In genomic region chr19:4624733-4625362, GRCh38 we compare ENCODE assay signal across 9 cellular contexts. TPM values are rescaled to one million over a fixed set of nuclear protein-coding genes. Genes with fewer than 3 reads are reported as not detected.
DNase-seq lines count a peak whose midpoint lies in the region; ATAC-seq and TF ChIP-seq lines count a peak whose summit lies in the region.
"Had no signal": no experiment of that assay in that cellular context is flagged by ENCODE, and none has a peak within 500 bp of the region (broad histone marks: within the 10 kb centered on the region; RNA-seq: fewer than 3 reads in every experiment).

No MANE protein-coding gene starts in this region.

- no peak overlapping the region for H3K4me3 ChIP-seq in AG10803 (ENCODE audit: low read length)
- H3K4me3 ChIP-seq in GM12875 (ENCODE audit: low read depth, low read length) = no peak overlapping the region
- no peak overlapping the region for H3K4me3 ChIP-seq in OCI-LY7 (ENCODE audit: low read depth, low read length, poor library complexity, severe bottlenecking)
- no peak overlapping the region for H3K4me3 ChIP-seq in fibroblast of mammary gland (ENCODE audit: control insufficient read depth, low read depth, low read length)
- no peak overlapping the region for H3K4me3 ChIP-seq in MG63

- H3K4me2 ChIP-seq in OCI-LY7 (ENCODE audit: low read length) = no peak overlapping the region

- peaks cover 2% of the 10 kb centered on the region; the same call in 1 of the 2 replicates for H3K27me3 ChIP-seq in MG63

- H3K79me2 ChIP-seq in OCI-LY7 (ENCODE audit: insufficient read depth, low read depth, low read length) = no peaks in the 10 kb centered on the region

- H3K9me2 ChIP-seq in OCI-LY7 (ENCODE audit: insufficient read depth, low read length) = no peaks in the 10 kb centered on the region

- ATAC-seq in HG03159 (IDR thresholded peaks at IDR 0.05; ENCODE audit: unreplicated experiment) = no peak
- ATAC-seq in HG02763 (IDR thresholded peaks at IDR 0.05; ENCODE audit: unreplicated experiment) = no peak

- H3K9me3 ChIP-seq in OCI-LY7 (ENCODE audit: low read length) = no peaks in the 10 kb centered on the region
- no peaks in the 10 kb centered on the region for H3K9me3 ChIP-seq in MG63

- H3K36me3 ChIP-seq in OCI-LY7 (ENCODE audit: insufficient read depth, low read length) (no peaks in the 10 kb centered on the region), MG63 (no peaks in the 10 kb centered on the region)

- POLR2A ChIA-PET in OCI-LY7 (lab: Charles Lee) = no interaction called here

- intact Hi-C loops in OCI-LY7 (cut with micrococcal nuclease; ENCODE audit: unreplicated experiment) = no loop called here

- H3K4me1 ChIP-seq in OCI-LY7 (ENCODE audit: insufficient read depth, low read length, poor library complexity, severe bottlenecking) = no peaks in the 10 kb centered on the region

- TF ChIP-seq CTCF in AG10803 (conservative IDR thresholded peaks at IDR 0.05; ENCODE audit: low read length) = peak; percentile 32
- TF ChIP-seq CTCF in GM12875 (IDR thresholded peaks at IDR 0.05; ENCODE audit: borderline replicate concordance, insufficient read depth, low read depth, low read length) = peak; percentile 39; the same call in 1 of the 2 replicates
- peak; percentile 71 for TF ChIP-seq CTCF in OCI-LY7 (conservative IDR thresholded peaks at IDR 0.05; ENCODE audit: low read length)
- TF ChIP-seq CTCF in fibroblast of mammary gland (conservative IDR thresholded peaks at IDR 0.05; ENCODE audit: control insufficient read depth, insufficient read depth, low read depth, low read length) = peak; percentile 29

- CTCF ChIA-PET in OCI-LY7 (lab: Charles Lee; ENCODE audit: unreplicated experiment) = no interaction called here

- H3K27ac ChIP-seq in OCI-LY7 (ENCODE audit: low read depth, low read length, poor library complexity, severe bottlenecking) = no peak overlapping the region

- H4K20me1 ChIP-seq in OCI-LY7 (ENCODE audit: insufficient read depth, low read length) = no peaks in the 10 kb centered on the region

- peak; percentile 17 for DNase-seq in AG10803 (ENCODE audit: low read depth)
- DNase-seq in OCI-LY7 (ENCODE audit: low spot score) = no peak
- no peak for DNase-seq in fibroblast of mammary gland (ENCODE audit: low read depth)
- DNase-seq in MG63 = no peak
- no peak for DNase-seq in stimulated activated CD4-positive, alpha-beta T cell treated with anti-CD3 and anti-CD28 coated beads, Interleukin-1b, Interleukin-23, amount 100 ng/mL, for 48 hours
- DNase-seq: stimulated activated CD4-positive, alpha-beta T cell treated with anti-CD3 and anti-CD28 coated beads, Interleukin-4, amount 100 ng/mL, for 4 hours had no signal

- H2AFZ ChIP-seq in OCI-LY7 (ENCODE audit: low read length) = no peak overlapping the region

- no TSS peak for BruUV-seq in OCI-LY7 (replicated peaks; lab: Mats Ljungman, UMichigan)

RNA-seq across cellular contexts. Expression of gene TNFAIP8L1, which starts 14.5 kb away (rescaled TPM):
- total RNA-seq in OCI-LY7 (2014; rRNA removed; shearing (Covaris generic)) = 9.0 and 10.0 TPM in 2 replicates
- 22.7 and 24.3 TPM in 2 replicates for total RNA-seq in OCI-LY7 (2022)
- total RNA-seq in MG63 (2014; rRNA removed; shearing (Covaris generic); ENCODE audit: low replicate concordance) = 1.2 and 1.5 TPM in 2 replicates

RNA-seq across cellular contexts. Expression of gene MYDGF, which starts 45.3 kb away (rescaled TPM):
- total RNA-seq in OCI-LY7 (2014; rRNA removed; shearing (Covaris generic)) = 73.3 and 76.0 TPM in 2 replicates
- total RNA-seq in OCI-LY7 (2022) = 65.0 and 77.3 TPM in 2 replicates
- 161 and 252 TPM in 2 replicates for total RNA-seq in MG63 (2014; rRNA removed; shearing (Covaris generic); ENCODE audit: low replicate concordance)
